ENCODE assay signal across 36 cellular contexts in the genomic region with DNA sequence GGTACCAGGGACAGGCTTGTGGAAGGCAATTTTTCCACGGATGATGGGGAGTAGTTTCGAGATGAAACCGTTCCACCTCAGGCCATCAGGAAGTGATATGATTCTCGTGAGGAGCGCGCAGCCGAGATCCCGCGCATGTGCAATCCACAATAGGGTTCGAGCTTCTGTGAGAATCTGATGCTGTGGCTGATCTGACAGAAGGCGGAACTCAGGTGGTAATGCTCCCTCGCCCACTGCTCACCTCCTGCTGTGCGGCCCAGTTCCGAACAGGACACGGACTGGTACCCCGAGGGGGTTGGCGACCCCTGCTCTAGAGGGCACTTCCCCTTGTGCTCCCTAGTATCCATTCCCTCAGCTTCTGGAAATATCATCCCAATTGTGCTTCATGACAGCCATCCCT.
"Had no signal": no experiment of that assay in that cellular context is flagged by ENCODE, and none has a peak within 500 bp of the region (broad histone marks: within the 10 kb centered on the region; RNA-seq: fewer than 3 reads in every experiment).

No MANE protein-coding gene starts in this region.

- H3K4me1 Mint-ChIP-seq: activated B cell treated with CpG ODN at 0.5 μM for 24 hours; activated CD4-positive, alpha-beta T cell treated with anti-CD3 and anti-CD28 coated beads, Interleukin-2, amount 10 ng/mL, durations not matched to agents 24 days and 14 days; activated naive CD4-positive, alpha-beta T cell treated with anti-CD3 and anti-CD28 coated beads, Interleukin-2, amount 10 ng/mL, durations not matched to agents 7 days and 5 days; activated naive CD4-positive, alpha-beta T cell treated with anti-CD3 and anti-CD28 coated beads, Interleukin-2, amount 50 U/mL, for 24 hours; activated naive CD8-positive, alpha-beta T cell treated with anti-CD3 and anti-CD28 coated beads, Interleukin-2, amount 10 ng/mL, durations not matched to agents 7 days and 5 days; activated naive CD8-positive, alpha-beta T cell treated with anti-CD3 and anti-CD28 coated beads, Interleukin-2, amount 50 U/mL, for 24 hours; brain; central memory CD8-positive, alpha-beta T cell had no signal

- ATAC-seq: activated CD8-positive, alpha-beta T cell treated with anti-CD3 and anti-CD28 coated beads for 36 hours; activated naive CD8-positive, alpha-beta T cell treated with anti-CD3 and anti-CD28 coated beads, Interleukin-2, amount 50 U/mL, for 24 hours had no signal

- H3K9me3 ChIP-seq: ascending aorta had no signal

- FAIRE-seq: bronchial epithelial cell, TTC549 had no signal

- H3K9me3 Mint-ChIP-seq: activated B cell treated with CpG ODN at 0.5 μM for 24 hours; activated naive CD4-positive, alpha-beta T cell treated with anti-CD3 and anti-CD28 coated beads, Interleukin-2, amount 10 ng/mL, durations not matched to agents 7 days and 5 days; activated naive CD8-positive, alpha-beta T cell treated with anti-CD3 and anti-CD28 coated beads, Interleukin-2, amount 10 ng/mL, durations not matched to agents 7 days and 5 days; T-helper 1 cell treated with Interleukin-12 subunit alpha and Interleukin-12 subunit beta and Interleukin-4 antibody, amounts not matched to agents 30 μg/mL and 1 μg/mL, for 36 hours had no signal

- H3K4me3 Mint-ChIP-seq: activated B cell treated with CpG ODN at 0.5 μM for 24 hours; activated CD4-positive, alpha-beta memory T cell treated with anti-CD3 and anti-CD28 coated beads for 36 hours; activated CD4-positive, alpha-beta T cell treated with anti-CD3 and anti-CD28 coated beads, Interleukin-2, amount 10 ng/mL, durations not matched to agents 24 days and 14 days; activated CD8-positive, alpha-beta T cell treated with anti-CD3 and anti-CD28 coated beads for 36 hours; activated naive CD4-positive, alpha-beta T cell treated with anti-CD3 and anti-CD28 coated beads, Interleukin-2, amount 10 ng/mL, durations not matched to agents 7 days and 5 days; activated naive CD4-positive, alpha-beta T cell treated with anti-CD3 and anti-CD28 coated beads, Interleukin-2, amount 50 U/mL, for 24 hours; activated naive CD8-positive, alpha-beta T cell; activated naive CD8-positive, alpha-beta T cell treated with anti-CD3 and anti-CD28 coated beads, Interleukin-2, amount 10 ng/mL, durations not matched to agents 7 days and 5 days; activated naive CD8-positive, alpha-beta T cell treated with anti-CD3 and anti-CD28 coated beads, Interleukin-2, amount 50 U/mL, for 24 hours; activated T-cell treated with anti-CD3 and anti-CD28 coated beads, Interleukin-2, amount 50 U/mL, for 24 hours; brain; central memory CD8-positive, alpha-beta T cell; T-helper 1 cell treated with Interleukin-12 subunit alpha and Interleukin-12 subunit beta and Interleukin-4 antibody, amounts not matched to agents 30 μg/mL and 1 μg/mL, for 36 hours; T-helper 2 cell treated with Interferon-gamma antibody and Interleukin-4, amounts not matched to agents 5 μg/mL and 100 μg/mL, for 36 hours had no signal

- H3K27me3 Mint-ChIP-seq: activated B cell treated with CpG ODN at 0.5 μM for 24 hours; activated CD4-positive, alpha-beta memory T cell treated with anti-CD3 and anti-CD28 coated beads for 36 hours; activated CD8-positive, alpha-beta T cell treated with anti-CD3 and anti-CD28 coated beads for 36 hours; activated naive CD4-positive, alpha-beta T cell treated with anti-CD3 and anti-CD28 coated beads, Interleukin-2, amount 10 ng/mL, durations not matched to agents 7 days and 5 days; activated naive CD8-positive, alpha-beta T cell treated with anti-CD3 and anti-CD28 coated beads, Interleukin-2, amount 50 U/mL, for 24 hours; activated T-cell treated with anti-CD3 and anti-CD28 coated beads, Interleukin-2, amount 50 U/mL, for 24 hours; brain had no signal

- H3K36me3 Mint-ChIP-seq: activated CD4-positive, alpha-beta memory T cell treated with anti-CD3 and anti-CD28 coated beads for 36 hours; activated naive CD4-positive, alpha-beta T cell treated with anti-CD3 and anti-CD28 coated beads, Interleukin-2, amount 10 ng/mL, durations not matched to agents 7 days and 5 days; activated naive CD4-positive, alpha-beta T cell treated with anti-CD3 and anti-CD28 coated beads, Interleukin-2, amount 50 U/mL, for 24 hours; activated naive CD8-positive, alpha-beta T cell treated with anti-CD3 and anti-CD28 coated beads, Interleukin-2, amount 10 ng/mL, durations not matched to agents 7 days and 5 days had no signal

- H3K4me3 ChIP-seq: ascending aorta, cardiac muscle cell had no signal

- DNase-seq: activated B cell treated with CpG ODN at 0.5 μM for 24 hours; activated CD4-positive, alpha-beta memory T cell treated with anti-CD3 and anti-CD28 coated beads for 36 hours; activated CD4-positive, alpha-beta T cell treated with anti-CD3 and anti-CD28 coated beads for 4 hours; activated CD4-positive, alpha-beta T cell treated with anti-CD3 and anti-CD28 coated beads, Interleukin-2, amount 10 ng/mL, durations not matched to agents 24 days and 14 days; activated CD4-positive, alpha-beta T cell treated with anti-CD3 and anti-CD28 coated beads, Interleukin-2, amount 50 U/mL, for 1 hour; activated CD4-positive, alpha-beta T cell treated with anti-CD3 and anti-CD28 coated beads, Interleukin-2, amount 50 U/mL, for 4 hours; activated CD4-positive, CD25-positive, alpha-beta regulatory T cell treated with anti-CD3 and anti-CD28 coated beads, Interleukin-2, amount 50 U/mL, for 72 hours; activated CD8-positive, alpha-beta memory T cell treated with anti-CD3 and anti-CD28 coated beads, Interleukin-2, amount 50 U/mL, for 48 hours; activated CD8-positive, alpha-beta T cell treated with anti-CD3 and anti-CD28 coated beads for 36 hours; activated effector memory CD4-positive, alpha-beta T cell treated with Interleukin-2 at 50 U/mL for 16 hours; activated gamma-delta T cell; activated naive CD4-positive, alpha-beta T cell treated with anti-CD3 and anti-CD28 coated beads, Interleukin-2, amount 10 ng/mL, durations not matched to agents 7 days and 5 days; activated naive CD4-positive, alpha-beta T cell treated with Interleukin-2 at 50 U/mL for 16 hours; activated naive CD8-positive, alpha-beta T cell treated with anti-CD3 and anti-CD28 coated beads, Interleukin-2, amount 10 ng/mL, durations not matched to agents 7 days and 5 days; activated naive CD8-positive, alpha-beta T cell treated with anti-CD3 and anti-CD28 coated beads, Interleukin-2, amount 50 U/mL, for 24 hours; activated T-cell treated with anti-CD3 and anti-CD28 coated beads, Interleukin-2, amount 50 U/mL, for 24 hours; activated T-cell treated with anti-CD3 and anti-CD28 coated beads, Interleukin-2, amount 50 U/mL, for 48 hours; amygdala; anterior cingulate cortex; caudate nucleus; cerebellar nuclear complex; T-helper 1 cell; T-helper 2 cell; T-helper 9 cell had no signal

- H3K27ac ChIP-seq: ascending aorta, cardiac muscle cell, VCaP had no signal

- H3K27me3 ChIP-seq: ascending aorta, cardiac muscle cell had no signal

- H3K27ac Mint-ChIP-seq: activated B cell treated with CpG ODN at 0.5 μM for 24 hours; activated CD4-positive, alpha-beta memory T cell treated with anti-CD3 and anti-CD28 coated beads for 36 hours; activated CD4-positive, alpha-beta T cell treated with anti-CD3 and anti-CD28 coated beads, Interleukin-2, amount 10 ng/mL, durations not matched to agents 24 days and 14 days; activated CD8-positive, alpha-beta T cell treated with anti-CD3 and anti-CD28 coated beads for 36 hours; activated naive CD4-positive, alpha-beta T cell treated with anti-CD3 and anti-CD28 coated beads, Interleukin-2, amount 10 ng/mL, durations not matched to agents 7 days and 5 days; activated naive CD4-positive, alpha-beta T cell treated with anti-CD3 and anti-CD28 coated beads, Interleukin-2, amount 50 U/mL, for 24 hours; activated naive CD8-positive, alpha-beta T cell; activated naive CD8-positive, alpha-beta T cell treated with anti-CD3 and anti-CD28 coated beads, Interleukin-2, amount 10 ng/mL, durations not matched to agents 7 days and 5 days; activated naive CD8-positive, alpha-beta T cell treated with anti-CD3 and anti-CD28 coated beads, Interleukin-2, amount 50 U/mL, for 24 hours; activated T-cell treated with anti-CD3 and anti-CD28 coated beads, Interleukin-2, amount 50 U/mL, for 24 hours; activated T-helper 2 cell treated with anti-CD3 and anti-CD28 coated beads, Interferon-gamma antibody, Interleukin-2, Interleukin-4, amounts not matched to agents 10 μg/mL and 5 μg/mL and 100 μg/mL, durations not matched to agents 14 hours and 24 hours and 36 hours; brain; T-helper 1 cell treated with Interleukin-12 subunit alpha and Interleukin-12 subunit beta and Interleukin-4 antibody, amounts not matched to agents 30 μg/mL and 1 μg/mL, for 36 hours; T-helper 2 cell treated with Interferon-gamma antibody and Interleukin-4, amounts not matched to agents 5 μg/mL and 100 μg/mL, for 36 hours had no signal

- H3K4me1 ChIP-seq: ascending aorta had no signal
